ENCODE assay signal across 8 cellular contexts in the genomic region with DNA sequence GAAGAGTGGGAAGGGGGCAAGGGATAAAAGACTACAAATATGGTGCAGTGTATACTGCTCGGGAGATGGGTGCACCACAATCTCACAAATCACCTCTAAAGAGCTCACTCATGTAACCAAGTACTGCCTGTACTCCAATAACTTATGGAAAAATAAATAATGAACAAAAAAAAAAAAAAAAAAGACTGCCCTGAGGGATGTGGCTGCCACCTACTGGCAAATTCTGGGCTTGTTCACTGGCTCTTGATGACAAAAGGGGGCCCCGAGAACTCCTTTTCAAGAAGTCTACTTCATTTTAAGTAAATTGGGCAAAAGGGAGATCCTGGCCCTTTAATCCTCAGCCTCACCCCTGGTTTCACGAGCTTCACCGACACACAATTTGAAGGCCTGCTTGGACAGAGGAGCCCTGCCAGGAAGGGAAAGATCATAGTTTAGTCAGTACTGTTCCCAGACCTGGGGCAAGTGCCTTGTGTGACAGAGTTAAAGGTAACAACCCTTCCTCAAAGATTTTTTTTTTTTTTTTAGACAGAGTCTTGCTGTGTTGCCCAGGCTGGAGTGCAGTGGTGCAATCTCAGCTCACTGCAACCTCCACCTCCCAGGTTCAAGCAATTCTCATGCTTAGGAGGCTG. TPM values are rescaled to one million over a fixed set of nuclear protein-coding genes. Genes with fewer than 3 reads are reported as not detected.
A peak's percentile ranks its signal among the peaks of the same experiment; 100 is the strongest.
DNase-seq lines count a peak whose midpoint lies in the region; ATAC-seq and TF ChIP-seq lines count a peak whose summit lies in the region.

No MANE protein-coding gene starts in this region.

- H3K27me3 ChIP-seq in A673 (replicated peaks; ENCODE audit: insufficient read depth, low read depth, low read length, poor library complexity) (no peaks in the 10 kb centered on the region), SJCRH30 (no peaks in the 10 kb centered on the region), ascending aorta (no peaks in the 10 kb centered on the region)

- POLR2A ChIA-PET in A673 (lab: Charles Lee; ENCODE audit: low non-redundant PET): no interaction called here

- H3K4me3 ChIP-seq in A673 (ENCODE audit: low read depth, low read length, poor library complexity, severe bottlenecking) (no peak overlapping the region), SJCRH30 (no peak overlapping the region), fibroblast of villous mesenchyme (ENCODE audit: low read depth, low read length) (no peak overlapping the region), ascending aorta (no peak overlapping the region)

- no peak overlapping the region for H3K27ac ChIP-seq in A673 (ENCODE audit: low read depth, low read length, poor library complexity, severe bottlenecking)
- no peak overlapping the region for H3K27ac ChIP-seq in SJCRH30
- no peak overlapping the region for H3K27ac ChIP-seq in ascending aorta

- peaks cover 10% of the 10 kb centered on the region for H3K4me1 ChIP-seq in A673 (ENCODE audit: insufficient read depth, low read length, poor library complexity, severe bottlenecking)
- peaks cover 38% of the 10 kb centered on the region for H3K4me1 ChIP-seq in SJCRH30
- no peaks in the 10 kb centered on the region for H3K4me1 ChIP-seq in ascending aorta

- no TSS peak for BruUV-seq in A673 (replicated peaks; lab: Mats Ljungman, UMichigan)

- H3K36me3 ChIP-seq in A673 (ENCODE audit: insufficient read depth, low read length, poor library complexity, severe bottlenecking) (peaks cover 21% of the 10 kb centered on the region), SJCRH30 (no peaks in the 10 kb centered on the region), ascending aorta (peaks cover 22 to 54% of the 10 kb centered on the region in 2 donors)

- ATAC-seq in HG03378 (IDR thresholded peaks at IDR 0.05; ENCODE audit: unreplicated experiment): no peak

- no peaks in the 10 kb centered on the region for H3K9me3 ChIP-seq in A673 (ENCODE audit: low read depth, low read length, poor library complexity, severe bottlenecking)
- H3K9me3 ChIP-seq in SJCRH30 (replicated peaks): no peaks in the 10 kb centered on the region
- no peaks in the 10 kb centered on the region for H3K9me3 ChIP-seq in ascending aorta

- CTCF ChIA-PET in A673 (lab: Charles Lee): interaction anchor here (0.6 kb wide), 2 partner anchors 42 to 89 kb away, joined by 5 to 6 read pairs; no protein-coding TSS in a partner anchor

- DNase-seq in A673 (ENCODE audit: low spot score) (peak; percentile 52), GM10266 (ENCODE audit: extremely low spot score) (no peak), SJCRH30 (peak; percentile 100), fibroblast of villous mesenchyme (ENCODE audit: low read depth) (peak; percentile 31), germinal center (ENCODE audit: low spot score) (no peak), NCI-H2029 (lab: John Stamatoyannopoulos, UW) (no peak), ascending aorta (ENCODE audit: low spot score in 2 of 2) (no peak)

- intact Hi-C loops in A673 (cut with micrococcal nuclease; ENCODE audit: unreplicated experiment) (no loop called here), ascending aorta (cut with DNase I) (no loop called here)

- peak; percentile 60 for TF ChIP-seq CTCF in A673 (conservative IDR thresholded peaks at IDR 0.05; ENCODE audit: low read depth, low read length)
- TF ChIP-seq CTCF in GM10266 (IDR thresholded peaks at IDR 0.05; ENCODE audit: control insufficient read depth, insufficient read depth, low read depth, missing control alignments): peak; percentile 36
- TF ChIP-seq CTCF in fibroblast of villous mesenchyme (IDR thresholded peaks at IDR 0.05; ENCODE audit: insufficient read depth, low read depth, low read length): peak; percentile 48
- TF ChIP-seq CTCF in ascending aorta (IDR thresholded peaks at IDR 0.05): peak in 1 of 3 experiments; percentile 26

RNA-seq across cellular contexts. Expression of gene STAC3, which starts 26.1 kb away (rescaled TPM):
- total RNA-seq in A673 (2021): 7.0 and 8.4 TPM in 2 replicates
- 1,199 and 1,339 TPM in 2 replicates for total RNA-seq in SJCRH30 (2014; rRNA removed; shearing (Covaris generic))
- total RNA-seq in fibroblast of villous mesenchyme: 0.32 and 1.3 TPM in 2 replicates
- not detected for total RNA-seq in ascending aorta

RNA-seq across cellular contexts. Expression of gene SHMT2, which starts 47.5 kb away (rescaled TPM):
- 274 and 310 TPM in 2 replicates for total RNA-seq in A673 (2021)
- 1,504 and 1,712 TPM in 2 replicates for total RNA-seq in SJCRH30 (2014; rRNA removed; shearing (Covaris generic))
- 199 and 316 TPM in 2 replicates for total RNA-seq in fibroblast of villous mesenchyme
- total RNA-seq in ascending aorta: 136 TPM

Comparison
In these comparisons a context has a peak if more than half of its experiments do, and no peak if none do; other contexts are left out.
1. DNase-seq: peak in A673 (single experiment), SJCRH30 (2 of 2) and fibroblast of villous mesenchyme (single experiment); none in GM10266 (single experiment), germinal center (single experiment), NCI-H2029 (single experiment) and ascending aorta (0 of 2).
2. RNA of gene STAC3, which starts 26.1 kb away (total RNA-seq): 1,199 to 1,339 TPM in SJCRH30; 7.0 to 8.4 TPM in A673, 0.32 to 1.3 TPM in fibroblast of villous mesenchyme and not detected in ascending aorta (single experiment); every median in the first group is over 100 times any median in the second.